11 cellular contexts compared by ENCODE assay signal in the genomic region with DNA sequence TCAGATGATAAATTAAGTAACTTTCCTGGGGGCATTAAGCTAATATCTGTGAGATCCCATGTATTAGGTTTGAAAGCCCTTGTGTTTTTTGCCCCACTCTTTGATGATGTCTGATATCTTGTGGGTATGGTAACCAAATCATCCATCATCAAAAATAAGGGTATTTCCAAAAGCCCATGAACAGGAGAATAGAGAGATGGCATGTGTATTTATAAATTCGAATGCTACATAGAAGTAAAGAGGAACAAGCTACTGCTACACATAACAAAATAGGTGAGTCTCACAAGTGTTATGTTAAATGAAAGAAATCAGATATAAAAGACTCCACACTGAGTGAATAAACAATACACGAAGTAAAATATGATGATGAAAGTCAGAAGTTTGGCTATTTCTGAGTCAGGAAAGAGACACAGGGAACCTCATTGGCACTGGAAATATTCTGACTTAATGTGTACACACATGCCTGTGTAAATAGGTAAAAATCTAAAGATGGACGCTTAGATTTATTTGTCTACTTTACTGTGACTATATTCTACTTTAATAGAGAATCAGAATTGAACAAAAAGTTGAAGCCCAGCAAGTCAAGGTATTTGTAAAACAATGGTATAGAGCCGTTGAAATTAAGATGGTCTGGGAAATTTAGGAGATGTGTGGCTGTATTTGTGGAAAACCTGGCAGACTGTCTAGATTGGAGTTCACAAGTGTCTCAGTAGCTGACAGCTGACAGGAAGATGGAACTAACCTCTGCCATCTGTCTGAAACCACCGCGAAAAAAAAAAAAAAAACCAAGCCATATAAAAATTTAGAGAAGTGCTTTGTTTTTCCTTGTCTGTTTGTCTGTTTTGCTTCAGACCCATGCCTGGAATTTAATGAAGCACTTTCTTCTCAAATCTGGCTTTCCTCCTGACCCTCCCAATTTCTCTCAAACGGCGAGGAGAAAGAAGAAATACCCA.
DNase-seq lines count a peak whose midpoint lies in the region; ATAC-seq and TF ChIP-seq lines count a peak whose summit lies in the region.
"Had no signal": no experiment of that assay in that cellular context is flagged by ENCODE, and none has a peak within 500 bp of the region (broad histone marks: within the 10 kb centered on the region; RNA-seq: fewer than 3 reads in every experiment).

No MANE protein-coding gene starts in this region.

- H3K9ac ChIP-seq in BLaER1, result no peak overlapping the region
- no peak overlapping the region for H3K9ac ChIP-seq in Loucy (ENCODE audit: low read depth, low read length, poor library complexity, severe bottlenecking)
- H3K9ac ChIP-seq: neural progenitor cell had no signal

- H3K27me3 Mint-ChIP-seq in activated T-cell treated with anti-CD3 and anti-CD28 coated beads, Interleukin-2, amount 50 U/mL, for 4 hours (ENCODE audit: low read depth), result peaks cover 2% of the 10 kb centered on the region

- H3K36me3 ChIP-seq in BLaER1 (no peaks in the 10 kb centered on the region), Loucy (ENCODE audit: insufficient read depth, low read length) (no peaks in the 10 kb centered on the region)
- H3K36me3 ChIP-seq: neural progenitor cell had no signal

- peak; percentile 38 to 63 for DNase-seq in dermis microvascular lymphatic vessel endothelial cell (ENCODE audit: low read depth in 2 of 2)
- DNase-seq in pons (ENCODE audit: low spot score), result peak; percentile 34
- DNase-seq in NCI-H187 treated with DMSO at 0.1 percent for 48 hours (lab: John Stamatoyannopoulos, UW), result no peak
- no peak for DNase-seq in retina
- no peak for DNase-seq in activated T-cell treated with anti-CD3 and anti-CD28 coated beads, Interleukin-2, amount 50 U/mL, for 4 hours
- DNase-seq in activated CD4-positive, alpha-beta T cell treated with anti-CD3 and anti-CD28 coated beads for 1 hour, result no peak
- DNase-seq: head of caudate nucleus, NCI-H1105 treated with DMSO at 0.1 percent for 48 hours had no signal

- H3K4me3 ChIP-seq in BLaER1 (no peak overlapping the region), Loucy (ENCODE audit: low read length, poor library complexity, severe bottlenecking) (no peak overlapping the region)
- H3K4me3 ChIP-seq: neural progenitor cell had no signal

- no peak for TF ChIP-seq CTCF in Loucy (conservative IDR thresholded peaks at IDR 0.05; ENCODE audit: low read length)

- no peaks in the 10 kb centered on the region for H4K20me1 ChIP-seq in BLaER1
- H4K20me1 ChIP-seq in Loucy (ENCODE audit: insufficient read depth, low read length, poor library complexity, severe bottlenecking), result no peaks in the 10 kb centered on the region

- no peaks in the 10 kb centered on the region for H3F3A ChIP-seq in Loucy (ENCODE audit: low read depth)

- H3K4me3 Mint-ChIP-seq in activated T-cell treated with anti-CD3 and anti-CD28 coated beads, Interleukin-2, amount 50 U/mL, for 4 hours, result no peak overlapping the region
- H3K4me3 Mint-ChIP-seq: neural progenitor cell had no signal

- H3K4me1 Mint-ChIP-seq in activated T-cell treated with anti-CD3 and anti-CD28 coated beads, Interleukin-2, amount 50 U/mL, for 4 hours (ENCODE audit: low read depth), result peaks cover 17% of the 10 kb centered on the region
- H3K4me1 Mint-ChIP-seq: neural progenitor cell had no signal

- peaks cover 2% of the 10 kb centered on the region for H3K9me3 Mint-ChIP-seq in activated T-cell treated with anti-CD3 and anti-CD28 coated beads, Interleukin-2, amount 50 U/mL, for 4 hours
- H3K9me3 Mint-ChIP-seq: neural progenitor cell had no signal

- H3K4me1 ChIP-seq in BLaER1 (peaks cover 15% of the 10 kb centered on the region; the same call in 1 of the 2 replicates), Loucy (ENCODE audit: insufficient read depth, low read length, poor library complexity, severe bottlenecking) (peaks cover 22% of the 10 kb centered on the region)
- H3K4me1 ChIP-seq: neural progenitor cell had no signal

- H3K27me3 ChIP-seq in BLaER1, result no peaks in the 10 kb centered on the region
- H3K27me3 ChIP-seq in Loucy (ENCODE audit: insufficient read depth, low read length, poor library complexity, severe bottlenecking), result no peaks in the 10 kb centered on the region
- H3K27me3 ChIP-seq: neural progenitor cell had no signal

- H3K4me2 ChIP-seq in BLaER1 (peak overlapping the region; percentile 10), Loucy (ENCODE audit: low read depth, low read length, poor library complexity, severe bottlenecking) (peak overlapping the region; percentile 40)
- H3K4me2 ChIP-seq: neural progenitor cell had no signal

- no peaks in the 10 kb centered on the region for H3K9me3 ChIP-seq in BLaER1
- H3K9me3 ChIP-seq in Loucy (ENCODE audit: insufficient read depth, low read depth, low read length), result no peaks in the 10 kb centered on the region

- no peaks in the 10 kb centered on the region for H3K9me2 ChIP-seq in Loucy (replicated peaks; ENCODE audit: low read depth, low read length)

- H3K27ac ChIP-seq in BLaER1, result no peak overlapping the region
- H3K27ac ChIP-seq: neural progenitor cell had no signal

- no peaks in the 10 kb centered on the region for H3K36me3 Mint-ChIP-seq in activated T-cell treated with anti-CD3 and anti-CD28 coated beads, Interleukin-2, amount 50 U/mL, for 4 hours (ENCODE audit: insufficient read depth)
- H3K36me3 Mint-ChIP-seq: neural progenitor cell had no signal

- ATAC-seq in activated T-cell treated with anti-CD3 and anti-CD28 coated beads, Interleukin-2, amount 50 U/mL, for 4 hours, result no peak

- no peaks in the 10 kb centered on the region for H3K79me2 ChIP-seq in Loucy (ENCODE audit: insufficient read depth, low read length)

- H2AFZ ChIP-seq in Loucy (ENCODE audit: low read length), result no peak overlapping the region
- H2AFZ ChIP-seq: neural progenitor cell had no signal

Comparison
In these comparisons a context has a peak if more than half of its experiments do, and no peak if none do; other contexts are left out.
1. DNase-seq: peak in dermis microvascular lymphatic vessel endothelial cell (2 of 2) and pons (single experiment); none in NCI-H187 treated with DMSO at 0.1 percent for 48 hours (single experiment), retina (single experiment), activated T-cell treated with anti-CD3 and anti-CD28 coated beads, Interleukin-2, amount 50 U/mL, for 4 hours (single experiment) and activated CD4-positive, alpha-beta T cell treated with anti-CD3 and anti-CD28 coated beads for 1 hour (single experiment).